Comparison of ENCODE assay signal across 18 cellular contexts in the genomic region with DNA sequence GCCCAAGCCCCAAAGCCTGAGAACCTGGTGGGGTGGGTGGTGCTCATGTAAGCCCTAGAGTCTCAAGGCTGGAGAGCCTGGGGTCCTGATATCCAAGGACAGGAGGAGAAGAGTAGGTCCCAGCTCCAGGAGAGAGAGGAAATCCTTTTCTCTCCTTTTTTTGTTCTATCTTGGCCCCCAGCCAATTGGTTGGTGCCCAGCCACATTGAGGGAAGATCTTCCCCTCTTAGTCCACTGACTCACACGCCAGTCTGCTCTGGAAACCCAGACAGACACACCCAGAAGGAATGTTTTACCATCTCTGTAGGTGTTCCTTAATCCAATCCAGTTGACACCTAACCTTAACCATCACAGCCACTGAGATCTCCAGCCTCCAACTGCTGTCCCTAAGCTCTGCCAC. TPM values are rescaled to one million over a fixed set of nuclear protein-coding genes. Genes with fewer than 3 reads are reported as not detected.
A peak's percentile ranks its signal among the peaks of the same experiment; 100 is the strongest.
DNase-seq lines count a peak whose midpoint lies in the region; ATAC-seq and TF ChIP-seq lines count a peak whose summit lies in the region.
"Had no signal": no experiment of that assay in that cellular context is flagged by ENCODE, and none has a peak within 500 bp of the region (broad histone marks: within the 10 kb centered on the region; RNA-seq: fewer than 3 reads in every experiment).

No MANE protein-coding gene starts in this region.

- H3K9me3 ChIP-seq in HCT116 (ENCODE audit: control insufficient read depth in 1 of 2, insufficient read depth in 1 of 2, low read depth in 1 of 2, low read length in 2 of 2) = no peaks in the 10 kb centered on the region
- no peaks in the 10 kb centered on the region for H3K9me3 ChIP-seq in RWPE2 (ENCODE audit: severe bottlenecking)
- H3K9me3 ChIP-seq in thyroid gland = no peaks in the 10 kb centered on the region
- H3K9me3 ChIP-seq: gastrocnemius medialis, suprapubic skin had no signal

- H3K36me3 ChIP-seq in HCT116 (ENCODE audit: control insufficient read depth in 1 of 2, insufficient read depth in 2 of 2, low read length in 2 of 2) (no peaks in the 10 kb centered on the region), RWPE2 (ENCODE audit: low read depth) (no peaks in the 10 kb centered on the region), thyroid gland (no peaks in the 10 kb centered on the region)
- H3K36me3 ChIP-seq: gastrocnemius medialis, suprapubic skin had no signal

- intact Hi-C loops in HCT116 (cut with micrococcal nuclease) (no loop called here), thyroid gland (cut with DNase I) (no loop called here)

- CTCF ChIA-PET in HCT116 (lab: Charles Lee) = interaction anchor here (1.1 kb wide), 1 partner anchor 131 kb away, joined by 3 read pairs; no protein-coding TSS in a partner anchor

- peak; percentile 36 for ATAC-seq in HCT116
- ATAC-seq in RWPE2 (ENCODE audit: low read depth) = peak; percentile 88
- ATAC-seq: gastrocnemius medialis had no signal

- no peak for TF ChIP-seq RAD21 in HCT116 (IDR thresholded peaks at IDR 0.05; ENCODE audit: low read depth)

- no peak overlapping the region for H3K4me3 ChIP-seq in HCT116 (replicated peaks in 1 of 2; ENCODE audit: low read depth in 1 of 2, low read length in 2 of 2)
- no peak overlapping the region for H3K4me3 ChIP-seq in RWPE2 (ENCODE audit: severe bottlenecking)
- no peak overlapping the region for H3K4me3 ChIP-seq in fibroblast of mammary gland (ENCODE audit: control insufficient read depth, low read depth, low read length)
- no peak overlapping the region for H3K4me3 ChIP-seq in thyroid gland (replicated peaks in 1 of 3)
- H3K4me3 ChIP-seq: gastrocnemius medialis, suprapubic skin had no signal

- H3K27me3 ChIP-seq in HCT116 (ENCODE audit: insufficient read depth, low read length) = no peaks in the 10 kb centered on the region
- no peaks in the 10 kb centered on the region for H3K27me3 ChIP-seq in RWPE2 (ENCODE audit: insufficient read depth, poor library complexity, severe bottlenecking)
- no peaks in the 10 kb centered on the region for H3K27me3 ChIP-seq in thyroid gland
- H3K27me3 ChIP-seq: gastrocnemius medialis had no signal

- no TSS peak for BruUV-seq in HCT116 (replicated peaks; lab: Mats Ljungman, UMichigan)

- RAD21 ChIA-PET in HCT116 (lab: Charles Lee; ENCODE audit: low non-redundant PET in 1 of 2, low total read pairs in 2 of 2, uncharacterized antibody in 2 of 2, unreplicated experiment in 2 of 2) = no interaction called here

- peak; percentile 56 for DNase-seq in A172 (ENCODE audit: low spot score)
- DNase-seq in HCT116 (ENCODE audit: low read depth, low spot score) = no peak
- DNase-seq in RWPE2 (ENCODE audit: low spot score) = no peak
- DNase-seq in fibroblast of mammary gland (ENCODE audit: low read depth) = peak; percentile 17
- no peak for DNase-seq in putamen (ENCODE audit: low spot score)
- no peak for DNase-seq in activated CD4-positive, alpha-beta T cell treated with anti-CD3 and anti-CD28 coated beads, Interleukin-2, amount 50 U/mL, for 48 hours
- no peak for DNase-seq in NCI-H526 (lab: John Stamatoyannopoulos, UW)
- no peak for DNase-seq in thyroid gland
- DNase-seq: ACHN; activated CD4-positive, alpha-beta T cell treated with anti-CD3 and anti-CD28 coated beads, Interleukin-2, amount 10 ng/mL, durations not matched to agents 24 days and 14 days; activated naive CD4-positive, alpha-beta T cell treated with Interleukin-2 at 50 U/mL for 16 hours; anterior cingulate cortex; gastrocnemius medialis; GOT3; midbrain; NCI-H1092 treated with DMSO at 0.1 percent for 48 hours; stimulated activated CD4-positive, alpha-beta T cell treated with anti-CD3 and anti-CD28 coated beads, Interleukin-12 subunit alpha, Interleukin-12 subunit beta, amount 100 ng/mL, for 4 hours had no signal

- TF ChIP-seq CTCF in HCT116 (IDR thresholded peaks at IDR 0.05 in 2 of 3, conservative IDR thresholded peaks at IDR 0.05 in 1 of 3; ENCODE audit: borderline replicate concordance in 1 of 3, insufficient read depth in 1 of 3, low read depth in 2 of 3, low read length in 2 of 3) (no peak), RWPE2 (IDR thresholded peaks at IDR 0.05; ENCODE audit: poor library complexity, severe bottlenecking) (no peak), fibroblast of mammary gland (conservative IDR thresholded peaks at IDR 0.05; ENCODE audit: control insufficient read depth, insufficient read depth, low read depth, low read length) (no peak), thyroid gland (IDR thresholded peaks at IDR 0.05) (no peak)

- no peak overlapping the region for H3K9ac ChIP-seq in HCT116 (ENCODE audit: low read length)

- TF ChIP-seq POLR2A in HCT116 (IDR thresholded peaks at IDR 0.05; ENCODE audit: borderline replicate concordance, extremely low read depth, insufficient read depth, insufficient read length) = no peak
- TF ChIP-seq POLR2A in thyroid gland (IDR thresholded peaks at IDR 0.05) = no peak

- H3K9me2 ChIP-seq in HCT116 (ENCODE audit: insufficient read depth) = no peaks in the 10 kb centered on the region

- H2AFZ ChIP-seq in HCT116 (ENCODE audit: low read depth, low read length, poor library complexity, severe bottlenecking) = no peak overlapping the region

- no peaks in the 10 kb centered on the region for H4K20me1 ChIP-seq in HCT116 (ENCODE audit: insufficient read depth)

- POLR2A ChIA-PET in HCT116 (lab: Charles Lee) = no interaction called here

- H3K4me2 ChIP-seq in HCT116 (ENCODE audit: low read length) = no peak overlapping the region

- H3K27ac ChIP-seq in HCT116 (ENCODE audit: low read depth, low read length) (no peak overlapping the region), RWPE2 (ENCODE audit: poor library complexity, severe bottlenecking) (no peak overlapping the region), thyroid gland (no peak overlapping the region)
- H3K27ac ChIP-seq: gastrocnemius medialis, suprapubic skin had no signal

- no peaks in the 10 kb centered on the region for H3K79me2 ChIP-seq in HCT116 (ENCODE audit: insufficient read depth, low read length)

- WGBS in thyroid gland, 2 donors = 63 to 74% methylated on average over 1 of the region's 1 CpG

- H3K4me1 ChIP-seq in HCT116 (ENCODE audit: control insufficient read depth in 1 of 2, insufficient read depth in 2 of 2, low read length in 2 of 2) (peaks cover 0 to 12% of the 10 kb centered on the region in 2 experiments; a peak in 1 of 4 replicates), RWPE2 (ENCODE audit: insufficient read depth, poor library complexity, severe bottlenecking) (no peaks in the 10 kb centered on the region), thyroid gland (no peaks in the 10 kb centered on the region)
- H3K4me1 ChIP-seq: gastrocnemius medialis, suprapubic skin had no signal

TF ChIP-seq in HCT116, 20 proteins besides CTCF, POLR2A, EP300 and RAD21 (continues in another document):
- no peak for TF ChIP-seq FOSL1 (IDR thresholded peaks at IDR 0.05; ENCODE audit: low read depth)
- no peak for TF ChIP-seq SIN3A (IDR thresholded peaks at IDR 0.05; ENCODE audit: low read depth)
- TF ChIP-seq EZH2 (IDR thresholded peaks at IDR 0.05) = no peak
- TF ChIP-seq REST (IDR thresholded peaks at IDR 0.05; ENCODE audit: low read depth) = no peak
- TF ChIP-seq, protein P1, sequence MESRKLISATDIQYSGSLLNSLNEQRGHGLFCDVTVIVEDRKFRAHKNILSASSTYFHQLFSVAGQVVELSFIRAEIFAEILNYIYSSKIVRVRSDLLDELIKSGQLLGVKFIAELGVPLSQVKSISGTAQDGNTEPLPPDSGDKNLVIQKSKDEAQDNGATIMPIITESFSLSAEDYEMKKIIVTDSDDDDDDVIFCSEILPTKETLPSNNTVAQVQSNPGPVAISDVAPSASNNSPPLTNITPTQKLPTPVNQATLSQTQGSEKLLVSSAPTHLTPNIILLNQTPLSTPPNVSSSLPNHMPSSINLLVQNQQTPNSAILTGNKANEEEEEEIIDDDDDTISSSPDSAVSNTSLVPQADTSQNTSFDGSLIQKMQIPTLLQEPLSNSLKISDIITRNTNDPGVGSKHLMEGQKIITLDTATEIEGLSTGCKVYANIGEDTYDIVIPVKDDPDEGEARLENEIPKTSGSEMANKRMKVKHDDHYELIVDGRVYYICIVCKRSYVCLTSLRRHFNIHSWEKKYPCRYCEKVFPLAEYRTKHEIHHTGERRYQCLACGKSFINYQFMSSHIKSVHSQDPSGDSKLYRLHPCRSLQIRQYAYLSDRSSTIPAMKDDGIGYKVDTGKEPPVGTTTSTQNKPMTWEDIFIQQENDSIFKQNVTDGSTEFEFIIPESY (IDR thresholded peaks at IDR 0.05; ENCODE audit: extremely low read depth, insufficient replicate concordance, low read length) = no peak
- TF ChIP-seq ZFX (IDR thresholded peaks at IDR 0.05) = no peak
- TF ChIP-seq ELF1 (IDR thresholded peaks at IDR 0.05; ENCODE audit: borderline replicate concordance, low read depth) = no peak
- no peak for TF ChIP-seq YY1 (IDR thresholded peaks at IDR 0.05; ENCODE audit: extremely low read depth, insufficient replicate concordance, low read depth, low read length)
- no peak for TF ChIP-seq EZH2phosphoT487 (IDR thresholded peaks at IDR 0.05; ENCODE audit: borderline replicate concordance)
- no peak for TF ChIP-seq SRF (IDR thresholded peaks at IDR 0.05; ENCODE audit: low read depth)

RNA-seq across cellular contexts. Expression of gene LIN9, which starts 16.2 kb away (rescaled TPM):
- 25.6 and 27.7 TPM in 2 replicates for total RNA-seq in A172 (2014; rRNA removed; shearing (Covaris generic))
- total RNA-seq in HCT116 (2021; ENCODE audit: unreplicated experiment) = 9.3 TPM
- polyA plus RNA-seq in HCT116 (2012) = 1.9 and 2.6 TPM in 2 replicates
- 1 to 10 TPM; 1.9 to 3.3 (median 2.6) TPM for total RNA-seq in thyroid gland

Comparison
In these comparisons a context has a peak if more than half of its experiments do, and no peak if none do; other contexts are left out.
1. DNase-seq: peak in A172 (single experiment) and fibroblast of mammary gland (single experiment); none in HCT116 (single experiment), RWPE2 (single experiment), putamen (single experiment), activated CD4-positive, alpha-beta T cell treated with anti-CD3 and anti-CD28 coated beads, Interleukin-2, amount 50 U/mL, for 48 hours (0 of 2), NCI-H526 (0 of 2) and thyroid gland (0 of 2).